In the genomic region with DNA sequence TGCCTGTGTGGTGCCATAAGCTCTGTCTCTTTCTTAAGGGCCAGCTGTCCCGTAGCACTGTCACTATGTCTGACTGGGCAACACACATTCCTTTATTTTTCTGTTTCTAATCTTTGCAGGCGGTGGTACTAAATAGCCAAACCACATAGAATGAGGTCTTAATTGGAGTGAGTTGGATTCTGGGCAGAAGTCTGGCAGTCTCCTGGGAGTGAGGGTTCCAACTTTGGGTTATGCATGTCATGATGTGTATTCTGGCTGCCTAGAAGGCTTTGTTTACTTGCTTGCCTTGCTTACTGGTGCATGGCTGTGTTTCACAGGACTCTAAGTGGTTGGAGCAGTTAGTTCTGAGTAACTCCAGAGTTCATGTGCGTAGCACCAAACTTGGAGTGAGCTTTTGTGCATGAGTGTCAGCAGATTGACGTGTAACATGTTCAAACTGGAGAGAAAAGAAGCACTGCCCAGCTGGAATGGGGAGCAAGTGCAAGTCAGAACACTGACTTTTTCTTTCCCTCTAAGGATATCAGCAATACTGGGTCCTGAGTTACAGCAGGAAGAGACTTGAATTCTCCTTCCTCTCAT, we compare ENCODE assay signal across 10 cellular contexts.
DNase-seq lines count a peak whose midpoint lies in the region; ATAC-seq and TF ChIP-seq lines count a peak whose summit lies in the region.
"Had no signal": no experiment of that assay in that cellular context is flagged by ENCODE, and none has a peak within 500 bp of the region (broad histone marks: within the 10 kb centered on the region; RNA-seq: fewer than 3 reads in every experiment).

No MANE protein-coding gene starts in this region.

- no peak overlapping the region for H3K4me3 ChIP-seq in epithelial cell of proximal tubule (ENCODE audit: low read depth, low read length)

- no peak for ATAC-seq in HG03095 (IDR thresholded peaks at IDR 0.05; ENCODE audit: unreplicated experiment)

- DNase-seq in NCI-H2107 treated with DMSO at 0.1 percent for 48 hours (lab: John Stamatoyannopoulos, UW; ENCODE audit: unreplicated experiment) (peak; percentile 27), NCI-H2107 (lab: John Stamatoyannopoulos, UW) (no peak), epithelial cell of proximal tubule (ENCODE audit: low read depth) (peak; percentile 72), medulla oblongata (ENCODE audit: extremely low spot score) (peak; percentile 48), ureter (ENCODE audit: low spot score) (peak; percentile 69)
- no peak for DNase-seq in activated T-cell treated with anti-CD3 and anti-CD28 coated beads, Interleukin-2, amount 50 U/mL, for 48 hours
- DNase-seq in stimulated activated CD4-positive, alpha-beta T cell treated with anti-CD3 and anti-CD28 coated beads, Interleukin-2, amount 100 ng/mL, for 48 hours = no peak
- DNase-seq: foreskin melanocyte, Kasumi-1 had no signal

- TF ChIP-seq CTCF in epithelial cell of proximal tubule (conservative IDR thresholded peaks at IDR 0.05; ENCODE audit: low read depth, low read length) = no peak

Comparison
In these comparisons a context has a peak if more than half of its experiments do, and no peak if none do; other contexts are left out.
1. DNase-seq: peak in NCI-H2107 treated with DMSO at 0.1 percent for 48 hours (single experiment), epithelial cell of proximal tubule (single experiment), medulla oblongata (single experiment) and ureter (single experiment); none in NCI-H2107 (single experiment), activated T-cell treated with anti-CD3 and anti-CD28 coated beads, Interleukin-2, amount 50 U/mL, for 48 hours (0 of 2) and stimulated activated CD4-positive, alpha-beta T cell treated with anti-CD3 and anti-CD28 coated beads, Interleukin-2, amount 100 ng/mL, for 48 hours (0 of 2).